ENCODE assay signal across 8 cellular contexts in genomic region chr12:48787791-48788521, GRCh38. TPM values are rescaled to one million over a fixed set of nuclear protein-coding genes. Genes with fewer than 3 reads are reported as not detected.
DNase-seq lines count a peak whose midpoint lies in the region; ATAC-seq and TF ChIP-seq lines count a peak whose summit lies in the region.

No MANE protein-coding gene starts in this region.

- peak overlapping the region; percentile 30 for H3K4me3 Mint-ChIP-seq in activated naive CD8-positive, alpha-beta T cell treated with anti-CD3 and anti-CD28 coated beads, Interleukin-2, amount 10 ng/mL, durations not matched to agents 7 days and 5 days

- H3K27me3 ChIP-seq in GM23248 (replicated peaks; ENCODE audit: insufficient read depth) = no peaks in the 10 kb centered on the region
- H3K27me3 ChIP-seq in hepatocyte = no peaks in the 10 kb centered on the region

- no peaks in the 10 kb centered on the region for H3F3A ChIP-seq in GM23248 (ENCODE audit: insufficient read depth)

- H3K27ac ChIP-seq in GM23248 (0 out of 2 replicates have a peak overlapping the region, but pooled peaks have one; percentile 0), hepatocyte (peak overlapping the region; percentile 63)

- H4K20me1 ChIP-seq in GM23248 (ENCODE audit: insufficient read depth) = no peaks in the 10 kb centered on the region
- H4K20me1 ChIP-seq in hepatocyte (ENCODE audit: insufficient read depth, poor library complexity, severe bottlenecking) = peaks cover 18% of the 10 kb centered on the region

- no peaks in the 10 kb centered on the region for H3K9me3 ChIP-seq in GM23248 (ENCODE audit: low read depth)
- H3K9me3 ChIP-seq in hepatocyte (ENCODE audit: low read depth) = no peaks in the 10 kb centered on the region

- H3K4me3 ChIP-seq in GM23248 (peak overlapping the region; percentile 94), hepatocyte (peak overlapping the region; percentile 98), skeletal muscle cell (ENCODE audit: low read depth, low read length) (peak overlapping the region; percentile 82)

- H3K9me3 Mint-ChIP-seq in activated naive CD8-positive, alpha-beta T cell treated with anti-CD3 and anti-CD28 coated beads, Interleukin-2, amount 10 ng/mL, durations not matched to agents 7 days and 5 days = no peaks in the 10 kb centered on the region

- no peak overlapping the region for H3K27ac Mint-ChIP-seq in activated naive CD8-positive, alpha-beta T cell treated with anti-CD3 and anti-CD28 coated beads, Interleukin-2, amount 10 ng/mL, durations not matched to agents 7 days and 5 days

- peaks cover 6% of the 10 kb centered on the region for H3K4me1 Mint-ChIP-seq in activated naive CD8-positive, alpha-beta T cell treated with anti-CD3 and anti-CD28 coated beads, Interleukin-2, amount 10 ng/mL, durations not matched to agents 7 days and 5 days

- TF ChIP-seq CTCF in hepatocyte (IDR thresholded peaks at IDR 0.05; ENCODE audit: poor library complexity) = no peak

- H3K4me1 ChIP-seq in GM23248 (ENCODE audit: insufficient read depth) (peaks cover 9% of the 10 kb centered on the region; the same call in 1 of the 2 replicates), hepatocyte (ENCODE audit: insufficient read depth) (peaks cover 22% of the 10 kb centered on the region)

- in situ Hi-C loops in GM23248 (cut with MboI) = no loop called here

- POLR2A ChIA-PET in activated naive CD8-positive, alpha-beta T cell treated with anti-CD3 and anti-CD28 coated beads, Interleukin-2, amount 10 ng/mL, durations not matched to agents 7 days and 5 days (lab: Charles Lee) = interaction anchor here (0.7 kb wide), 1 partner anchor 26 kb away, joined by 5 read pairs; no protein-coding TSS in a partner anchor

- no peaks in the 10 kb centered on the region for H3K36me3 Mint-ChIP-seq in activated naive CD8-positive, alpha-beta T cell treated with anti-CD3 and anti-CD28 coated beads, Interleukin-2, amount 10 ng/mL, durations not matched to agents 7 days and 5 days

- WGBS in GM23248 (ENCODE audit: low coverage in 1 of 2, low lambda C conversion rate in 2 of 2, missing lambda C conversion rate in 2 of 2), 2 experiments = 8 to 11% methylated on average over 11 of the region's 11 CpGs
- WGBS in hepatocyte (ENCODE audit: low lambda C conversion rate, missing lambda C conversion rate) = 16% methylated on average over 10 of the region's 11 CpGs

- no peaks in the 10 kb centered on the region for H3K9me2 ChIP-seq in GM23248 (ENCODE audit: insufficient read depth)
- H3K9me2 ChIP-seq in hepatocyte (replicated peaks; ENCODE audit: insufficient read depth) = no peaks in the 10 kb centered on the region

- H3K79me2 ChIP-seq in GM23248 (ENCODE audit: insufficient read depth) (peaks cover 53% of the 10 kb centered on the region), hepatocyte (peaks cover 60% of the 10 kb centered on the region)

- peak overlapping the region; percentile 82 for H3K9ac ChIP-seq in GM23248

- DNase-seq in GM23248 = peak; percentile 44
- DNase-seq in activated naive CD8-positive, alpha-beta T cell treated with anti-CD3 and anti-CD28 coated beads, Interleukin-2, amount 10 ng/mL, durations not matched to agents 7 days and 5 days = no peak
- DNase-seq in hepatocyte (ENCODE audit: low spot score) = no peak
- no peak for DNase-seq in skeletal muscle cell (ENCODE audit: low read depth)
- DNase-seq in NCI-H1417 treated with DMSO at 0.1 percent for 48 hours (lab: John Stamatoyannopoulos, UW) = no peak
- no peak for DNase-seq in stimulated activated CD8-positive, alpha-beta memory T cell treated with anti-CD3 and anti-CD28 coated beads, Interleukin-4, amount 100 ng/mL, for 48 hours
- DNase-seq in NCI-H187 treated with DMSO at 0.1 percent for 48 hours (lab: John Stamatoyannopoulos, UW) = no peak
- DNase-seq in DMS 273 (lab: John Stamatoyannopoulos, UW; ENCODE audit: unreplicated experiment) = no peak

- H3K36me3 ChIP-seq in GM23248 (ENCODE audit: low read depth) (no peaks in the 10 kb centered on the region; the same call in 1 of the 2 replicates), hepatocyte (replicated peaks; ENCODE audit: insufficient read depth, low read depth) (no peaks in the 10 kb centered on the region)

- no peak for ATAC-seq in activated naive CD8-positive, alpha-beta T cell treated with anti-CD3 and anti-CD28 coated beads, Interleukin-2, amount 10 ng/mL, durations not matched to agents 7 days and 5 days (ENCODE audit: low read depth)

- peaks cover 57% of the 10 kb centered on the region for H3K27me3 Mint-ChIP-seq in activated naive CD8-positive, alpha-beta T cell treated with anti-CD3 and anti-CD28 coated beads, Interleukin-2, amount 10 ng/mL, durations not matched to agents 7 days and 5 days

- H3K4me2 ChIP-seq in GM23248 (ENCODE audit: unreplicated experiment) = peak overlapping the region; percentile 85
- peak overlapping the region; percentile 95 for H3K4me2 ChIP-seq in hepatocyte

- peak overlapping the region; percentile 99 for H2AFZ ChIP-seq in GM23248
- H2AFZ ChIP-seq in hepatocyte = peak overlapping the region; percentile 68

RNA-seq across cellular contexts. Expression of gene ADCY6, which starts 0.9 kb away (rescaled TPM):
- total RNA-seq in GM23248 (2014; rRNA removed; shearing (Covaris generic)) = 24.8 and 25.8 TPM in 2 replicates
- 4.1 TPM in 2 replicates for polyA plus RNA-seq in GM23248 (2016; fragmentation: Nextera tagmentation; extraction: Ambion mirVana)
- total RNA-seq in activated naive CD8-positive, alpha-beta T cell treated with anti-CD3 and anti-CD28 coated beads, Interleukin-2, amount 10 ng/mL, durations not matched to agents 7 days and 5 days = not detected
- 27.9 and 37.7 TPM in 2 replicates for total RNA-seq in hepatocyte
- 19.0 and 22.7 TPM in 2 replicates for polyA plus RNA-seq in hepatocyte

RNA-seq across cellular contexts. Expression of gene CACNB3, which starts 30.3 kb away (rescaled TPM):
- total RNA-seq in GM23248 (2014; rRNA removed; shearing (Covaris generic)) = 18.6 and 26.8 TPM in 2 replicates
- polyA plus RNA-seq in GM23248 (2016; fragmentation: Nextera tagmentation; extraction: Ambion mirVana) (22.4 and 22.6 TPM in 2 replicates), hepatocyte (24.1 and 28.6 TPM in 2 replicates)
- 10 to 100 TPM; 13.4 to 20.0 TPM for total RNA-seq in activated naive CD8-positive, alpha-beta T cell treated with anti-CD3 and anti-CD28 coated beads, Interleukin-2, amount 10 ng/mL, durations not matched to agents 7 days and 5 days
- 14.2 and 23.2 TPM in 2 replicates for total RNA-seq in hepatocyte

Comparison
In these comparisons a context has a peak if more than half of its experiments do, and no peak if none do; other contexts are left out.
1. RNA of gene ADCY6, which starts 0.9 kb away (total RNA-seq): 27.9 to 37.7 TPM in hepatocyte and 24.8 to 25.8 TPM in GM23248; not detected in activated naive CD8-positive, alpha-beta T cell treated with anti-CD3 and anti-CD28 coated beads, Interleukin-2, amount 10 ng/mL, durations not matched to agents 7 days and 5 days; every median in the first group is over 10 times any median in the second.
2. Peak in every context shown above with its lines, with median percentiles within 50 percentile points of each other: H3K4me3 ChIP-seq.